Comparison of ENCODE assay signal across 11 cellular contexts in genomic region chr9:33142531-33142930, GRCh38. TPM values are rescaled to one million over a fixed set of nuclear protein-coding genes. Genes with fewer than 3 reads are reported as not detected.
DNase-seq lines count a peak whose midpoint lies in the region; ATAC-seq, FAIRE-seq and TF ChIP-seq lines count a peak whose summit lies in the region.
"Had no signal": no experiment of that assay in that cellular context is flagged by ENCODE, and none has a peak within 500 bp of the region (broad histone marks: within the 10 kb centered on the region; RNA-seq: fewer than 3 reads in every experiment).

No MANE protein-coding gene starts in this region.

- peaks cover 0 to 12% (median 3%) of the 10 kb centered on the region in 3 donors for H3K36me3 Mint-ChIP-seq in immature natural killer cell

- no peaks in the 10 kb centered on the region for H3K27me3 ChIP-seq in BLaER1 treated with 17β-estradiol and CSF1 and Interleukin-3, amounts not matched to agents 10 nM and 100 nM

- H3K27me3 Mint-ChIP-seq in immature natural killer cell (ENCODE audit: low read depth in 3 of 3), result peaks cover 18 to 28% (median 24%) of the 10 kb centered on the region in 3 donors

- peak overlapping the region in 3 of 10 experiments; percentile 13 to 25 (median 16); a peak in 4 of 20 replicates for H3K4me3 ChIP-seq in BLaER1 treated with 17β-estradiol and CSF1 and Interleukin-3, amounts not matched to agents 10 nM and 100 nM

- peaks cover 0 to 100% (median 0%) of the 10 kb centered on the region in 11 experiments; a peak in 10 of 22 replicates for H4K20me1 ChIP-seq in BLaER1 treated with 17β-estradiol and CSF1 and Interleukin-3, amounts not matched to agents 10 nM and 100 nM

- H3K9me3 ChIP-seq in BLaER1 treated with 17β-estradiol and CSF1 and Interleukin-3, amounts not matched to agents 10 nM and 100 nM (replicated peaks in 1 of 11), result no peaks in the 10 kb centered on the region

- peak overlapping the region; percentile 94 to 99 (median 96) for H3K27ac Mint-ChIP-seq in immature natural killer cell

- peaks cover 4 to 54% (median 13%) of the 10 kb centered on the region in 11 experiments; a peak in 12 of 22 replicates for H3K36me3 ChIP-seq in BLaER1 treated with 17β-estradiol and CSF1 and Interleukin-3, amounts not matched to agents 10 nM and 100 nM

- DNase-seq in GM19239 (ENCODE audit: insufficient read length, low spot score), result no peak
- peak in 2 of 3 donors; percentile 58 to 65 for DNase-seq in immature natural killer cell
- DNase-seq in substantia nigra (lab: John Stamatoyannopoulos, UW), result no peak
- DNase-seq in NCI-H1436 treated with DMSO at 0.1 percent for 48 hours (lab: John Stamatoyannopoulos, UW), result no peak
- DNase-seq: activated CD4-positive, alpha-beta T cell treated with anti-CD3 and anti-CD28 coated beads, Interleukin-2, amount 50 U/mL, for 4 hours; NCI-H1105 treated with DMSO at 0.1 percent for 48 hours had no signal

- H3K27ac ChIP-seq in BLaER1 treated with 17β-estradiol and CSF1 and Interleukin-3, amounts not matched to agents 10 nM and 100 nM, result peak overlapping the region in 10 of 11 experiments; percentile 22 to 96 (median 72); a peak in 19 of 22 replicates
- H3K27ac ChIP-seq in substantia nigra (ENCODE audit: low read depth, low read length, poor library complexity, severe bottlenecking), result no peak overlapping the region

- H3K9me3 Mint-ChIP-seq in immature natural killer cell, result no peaks in the 10 kb centered on the region

- H3K4me1 ChIP-seq in BLaER1 treated with 17β-estradiol and CSF1 and Interleukin-3, amounts not matched to agents 10 nM and 100 nM, result peaks cover 93 to 100% (median 100%) of the 10 kb centered on the region in 10 experiments

- peak overlapping the region in 8 of 11 experiments; percentile 23 to 55 (median 50); a peak in 12 of 22 replicates for H3K9ac ChIP-seq in BLaER1 treated with 17β-estradiol and CSF1 and Interleukin-3, amounts not matched to agents 10 nM and 100 nM

- peak; percentile 92 for FAIRE-seq in GM19239 (lab: Jason Lieb, UNC)
- FAIRE-seq: colon had no signal

- ATAC-seq in HG03469 (IDR thresholded peaks at IDR 0.05; ENCODE audit: unreplicated experiment) (peak; percentile 37), SK-N-SH treated with all-trans-retinoic acid at 6 μM for 48 hours (no peak), HG02763 (IDR thresholded peaks at IDR 0.05; ENCODE audit: unreplicated experiment) (no peak)

- H3K4me3 Mint-ChIP-seq in immature natural killer cell, result peak overlapping the region; percentile 82 to 92 (median 87)

- peak overlapping the region; percentile 73 to 95 (median 91) for H3K4me2 ChIP-seq in BLaER1 treated with 17β-estradiol and CSF1 and Interleukin-3, amounts not matched to agents 10 nM and 100 nM

- peaks cover 98 to 100% of the 10 kb centered on the region in 2 donors for H3K4me1 Mint-ChIP-seq in immature natural killer cell

TF ChIP-seq in SK-N-SH treated with all-trans-retinoic acid at 6 μM for 48 hours, 23 proteins besides CTCF, POLR2A, EP300 and RAD21:
- no peak for TF ChIP-seq SNAI2 (CRISPR knock-in tag; IDR thresholded peaks at IDR 0.05)
- no peak for TF ChIP-seq ZNF565 (CRISPR knock-in tag; conservative IDR thresholded peaks at IDR 0.05; ENCODE audit: low read depth)
- TF ChIP-seq ZNF8 (CRISPR knock-in tag; IDR thresholded peaks at IDR 0.05), result no peak
- no peak for TF ChIP-seq CREB5 (CRISPR knock-in tag; IDR thresholded peaks at IDR 0.05; ENCODE audit: low read depth)
- TF ChIP-seq ISL1 (CRISPR knock-in tag; IDR thresholded peaks at IDR 0.05), result no peak
- no peak for TF ChIP-seq TCF4 (CRISPR knock-in tag; IDR thresholded peaks at IDR 0.05; ENCODE audit: borderline replicate concordance)
- TF ChIP-seq ZNF70 (CRISPR knock-in tag; IDR thresholded peaks at IDR 0.05), result no peak
- TF ChIP-seq POU6F1 (CRISPR knock-in tag; IDR thresholded peaks at IDR 0.05; ENCODE audit: borderline replicate concordance, low read depth), result no peak
- no peak for TF ChIP-seq ZFP3 (CRISPR knock-in tag; IDR thresholded peaks at IDR 0.05)
- TF ChIP-seq ZC3H10 (CRISPR knock-in tag; IDR thresholded peaks at IDR 0.05), result no peak
- TF ChIP-seq ARNTL (CRISPR knock-in tag; IDR thresholded peaks at IDR 0.05; ENCODE audit: borderline replicate concordance, low read depth), result no peak
- TF ChIP-seq PPARA (CRISPR knock-in tag; IDR thresholded peaks at IDR 0.05; ENCODE audit: borderline replicate concordance), result no peak
- no peak for TF ChIP-seq BACH2 (CRISPR knock-in tag; IDR thresholded peaks at IDR 0.05; ENCODE audit: borderline replicate concordance)

RNA-seq across cellular contexts. Expression of gene B4GALT1, which starts 24.6 kb away (rescaled TPM):
- polyA plus RNA-seq in immature natural killer cell, result 10 to 100 TPM; 21.7 to 49.2 (median 44.2) TPM

Comparison
In these comparisons a context has a peak if more than half of its experiments do, and no peak if none do; other contexts are left out.
1. DNase-seq: peak in immature natural killer cell (2 of 3); none in GM19239 (single experiment), substantia nigra (0 of 49) and NCI-H1436 treated with DMSO at 0.1 percent for 48 hours (single experiment).